Comparison of ENCODE assay signal across 1 cellular context in the genomic region with DNA sequence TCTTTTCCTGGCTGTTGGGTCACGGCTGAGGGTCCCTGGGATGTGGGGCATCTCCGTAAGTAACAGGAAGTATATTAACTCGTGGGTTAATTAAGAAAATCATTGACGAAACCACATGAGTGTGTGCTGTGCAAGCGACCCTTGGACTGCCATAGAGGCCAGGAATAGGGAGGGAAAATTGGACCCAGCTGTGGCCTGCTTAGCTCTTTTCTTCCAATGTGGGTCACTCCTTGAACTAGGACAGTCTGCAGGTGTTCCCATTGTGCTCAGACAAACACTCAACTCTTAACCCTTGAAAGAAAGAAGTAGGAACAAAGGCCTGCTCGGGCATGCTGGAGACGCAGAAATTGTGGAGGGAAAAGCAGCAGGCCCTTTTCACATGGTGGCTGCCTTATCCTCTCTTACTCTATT.
TF ChIP-seq lines count a peak whose summit lies in the region.

No MANE protein-coding gene starts in this region.

TF ChIP-seq in HepG2, 621 proteins besides CTCF, POLR2A, EP300 and RAD21 (continued from another document and continues in another):
- TF ChIP-seq, protein P1, sequence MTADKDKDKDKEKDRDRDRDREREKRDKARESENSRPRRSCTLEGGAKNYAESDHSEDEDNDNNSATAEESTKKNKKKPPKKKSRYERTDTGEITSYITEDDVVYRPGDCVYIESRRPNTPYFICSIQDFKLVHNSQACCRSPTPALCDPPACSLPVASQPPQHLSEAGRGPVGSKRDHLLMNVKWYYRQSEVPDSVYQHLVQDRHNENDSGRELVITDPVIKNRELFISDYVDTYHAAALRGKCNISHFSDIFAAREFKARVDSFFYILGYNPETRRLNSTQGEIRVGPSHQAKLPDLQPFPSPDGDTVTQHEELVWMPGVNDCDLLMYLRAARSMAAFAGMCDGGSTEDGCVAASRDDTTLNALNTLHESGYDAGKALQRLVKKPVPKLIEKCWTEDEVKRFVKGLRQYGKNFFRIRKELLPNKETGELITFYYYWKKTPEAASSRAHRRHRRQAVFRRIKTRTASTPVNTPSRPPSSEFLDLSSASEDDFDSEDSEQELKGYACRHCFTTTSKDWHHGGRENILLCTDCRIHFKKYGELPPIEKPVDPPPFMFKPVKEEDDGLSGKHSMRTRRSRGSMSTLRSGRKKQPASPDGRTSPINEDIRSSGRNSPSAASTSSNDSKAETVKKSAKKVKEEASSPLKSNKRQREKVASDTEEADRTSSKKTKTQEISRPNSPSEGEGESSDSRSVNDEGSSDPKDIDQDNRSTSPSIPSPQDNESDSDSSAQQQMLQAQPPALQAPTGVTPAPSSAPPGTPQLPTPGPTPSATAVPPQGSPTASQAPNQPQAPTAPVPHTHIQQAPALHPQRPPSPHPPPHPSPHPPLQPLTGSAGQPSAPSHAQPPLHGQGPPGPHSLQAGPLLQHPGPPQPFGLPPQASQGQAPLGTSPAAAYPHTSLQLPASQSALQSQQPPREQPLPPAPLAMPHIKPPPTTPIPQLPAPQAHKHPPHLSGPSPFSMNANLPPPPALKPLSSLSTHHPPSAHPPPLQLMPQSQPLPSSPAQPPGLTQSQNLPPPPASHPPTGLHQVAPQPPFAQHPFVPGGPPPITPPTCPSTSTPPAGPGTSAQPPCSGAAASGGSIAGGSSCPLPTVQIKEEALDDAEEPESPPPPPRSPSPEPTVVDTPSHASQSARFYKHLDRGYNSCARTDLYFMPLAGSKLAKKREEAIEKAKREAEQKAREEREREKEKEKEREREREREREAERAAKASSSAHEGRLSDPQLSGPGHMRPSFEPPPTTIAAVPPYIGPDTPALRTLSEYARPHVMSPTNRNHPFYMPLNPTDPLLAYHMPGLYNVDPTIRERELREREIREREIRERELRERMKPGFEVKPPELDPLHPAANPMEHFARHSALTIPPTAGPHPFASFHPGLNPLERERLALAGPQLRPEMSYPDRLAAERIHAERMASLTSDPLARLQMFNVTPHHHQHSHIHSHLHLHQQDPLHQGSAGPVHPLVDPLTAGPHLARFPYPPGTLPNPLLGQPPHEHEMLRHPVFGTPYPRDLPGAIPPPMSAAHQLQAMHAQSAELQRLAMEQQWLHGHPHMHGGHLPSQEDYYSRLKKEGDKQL (CRISPR knock-in tag; IDR thresholded peaks at IDR 0.05; ENCODE audit: low read depth): no peak
- TF ChIP-seq, protein P2, sequence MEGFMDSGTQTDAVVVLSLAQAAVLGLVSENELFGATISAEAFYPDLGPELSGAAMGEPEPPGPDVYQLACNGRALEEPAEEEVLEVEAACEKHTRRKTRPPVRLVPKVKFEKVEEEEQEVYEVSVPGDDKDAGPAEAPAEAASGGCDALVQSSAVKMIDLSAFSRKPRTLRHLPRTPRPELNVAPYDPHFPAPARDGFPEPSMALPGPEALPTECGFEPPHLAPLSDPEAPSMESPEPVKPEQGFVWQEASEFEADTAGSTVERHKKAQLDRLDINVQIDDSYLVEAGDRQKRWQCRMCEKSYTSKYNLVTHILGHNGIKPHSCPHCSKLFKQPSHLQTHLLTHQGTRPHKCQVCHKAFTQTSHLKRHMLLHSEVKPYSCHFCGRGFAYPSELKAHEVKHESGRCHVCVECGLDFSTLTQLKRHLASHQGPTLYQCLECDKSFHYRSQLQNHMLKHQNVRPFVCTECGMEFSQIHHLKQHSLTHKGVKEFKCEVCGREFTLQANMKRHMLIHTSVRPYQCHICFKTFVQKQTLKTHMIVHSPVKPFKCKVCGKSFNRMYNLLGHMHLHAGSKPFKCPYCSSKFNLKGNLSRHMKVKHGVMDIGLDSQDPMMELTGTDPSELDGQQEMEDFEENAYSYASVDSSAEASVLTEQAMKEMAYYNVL (CRISPR knock-in tag; IDR thresholded peaks at IDR 0.05; ENCODE audit: borderline replicate concordance): no peak
- TF ChIP-seq NRL (CRISPR knock-in tag; IDR thresholded peaks at IDR 0.05; ENCODE audit: borderline replicate concordance) (no peak), MEIS1 (CRISPR knock-in tag; IDR thresholded peaks at IDR 0.05; ENCODE audit: borderline replicate concordance) (no peak), ZKSCAN8 (CRISPR knock-in tag; IDR thresholded peaks at IDR 0.05; ENCODE audit: borderline replicate concordance) (no peak), ZSCAN12 (CRISPR knock-in tag; IDR thresholded peaks at IDR 0.05) (no peak), SAP130 (CRISPR knock-in tag; IDR thresholded peaks at IDR 0.05; ENCODE audit: low read depth) (no peak), ZNF605 (CRISPR knock-in tag; IDR thresholded peaks at IDR 0.05) (0 out of 2 replicates have a peak, but pooled peaks have one; percentile 42), ATF7 (IDR thresholded peaks at IDR 0.05) (no peak), ATF7 (CRISPR knock-in tag; IDR thresholded peaks at IDR 0.05) (no peak), HHEX (CRISPR knock-in tag; IDR thresholded peaks at IDR 0.05) (no peak), ZC3H13 (CRISPR knock-in tag; IDR thresholded peaks at IDR 0.05) (no peak), SYNCRIP (IDR thresholded peaks at IDR 0.05; ENCODE audit: insufficient read depth, low read depth, low read length) (no peak), ZNF644 (CRISPR knock-in tag; IDR thresholded peaks at IDR 0.05; ENCODE audit: low read depth) (no peak), RNF2 (conservative IDR thresholded peaks at IDR 0.05; ENCODE audit: low read depth) (no peak), ARID2 (CRISPR knock-in tag; IDR thresholded peaks at IDR 0.05; ENCODE audit: borderline replicate concordance) (no peak), ZNF180 (CRISPR knock-in tag; IDR thresholded peaks at IDR 0.05; ENCODE audit: borderline replicate concordance, low read depth) (no peak), CREM (IDR thresholded peaks at IDR 0.05) (peak; percentile 25; the same call in 1 of the 2 replicates), CREM (CRISPR knock-in tag; IDR thresholded peaks at IDR 0.05) (no peak), MIXL1 (CRISPR knock-in tag; IDR thresholded peaks at IDR 0.05) (peak; percentile 87), ZNF441 (CRISPR knock-in tag; IDR thresholded peaks at IDR 0.05; ENCODE audit: borderline replicate concordance) (no peak), ZNF569 (CRISPR knock-in tag; IDR thresholded peaks at IDR 0.05; ENCODE audit: borderline replicate concordance) (no peak), ZSCAN29 (CRISPR knock-in tag; conservative IDR thresholded peaks at IDR 0.05) (no peak), ZNF317 (CRISPR knock-in tag; IDR thresholded peaks at IDR 0.05) (0 out of 2 replicates have a peak, but pooled peaks have one; percentile 39), ARNT (IDR thresholded peaks at IDR 0.05) (no peak), ZNF205 (CRISPR knock-in tag; IDR thresholded peaks at IDR 0.05) (no peak), ZNF564 (CRISPR knock-in tag; IDR thresholded peaks at IDR 0.05) (no peak), TOPORS (CRISPR knock-in tag; IDR thresholded peaks at IDR 0.05) (no peak), MIER3 (CRISPR knock-in tag; IDR thresholded peaks at IDR 0.05; ENCODE audit: borderline replicate concordance) (no peak), ZNF484 (CRISPR knock-in tag; IDR thresholded peaks at IDR 0.05; ENCODE audit: borderline replicate concordance, low read depth) (no peak), ETV5 (CRISPR knock-in tag; IDR thresholded peaks at IDR 0.05; ENCODE audit: borderline replicate concordance) (peak; percentile 31; the same call in 1 of the 2 replicates), ZNF839 (CRISPR knock-in tag; IDR thresholded peaks at IDR 0.05; ENCODE audit: borderline replicate concordance) (no peak), SMARCE1 (IDR thresholded peaks at IDR 0.05; ENCODE audit: borderline replicate concordance) (no peak), ZNF235 (CRISPR knock-in tag; IDR thresholded peaks at IDR 0.05; ENCODE audit: borderline replicate concordance) (no peak), ZNF382 (CRISPR knock-in tag; IDR thresholded peaks at IDR 0.05; ENCODE audit: borderline replicate concordance) (no peak)
- TF ChIP-seq, protein P3, sequence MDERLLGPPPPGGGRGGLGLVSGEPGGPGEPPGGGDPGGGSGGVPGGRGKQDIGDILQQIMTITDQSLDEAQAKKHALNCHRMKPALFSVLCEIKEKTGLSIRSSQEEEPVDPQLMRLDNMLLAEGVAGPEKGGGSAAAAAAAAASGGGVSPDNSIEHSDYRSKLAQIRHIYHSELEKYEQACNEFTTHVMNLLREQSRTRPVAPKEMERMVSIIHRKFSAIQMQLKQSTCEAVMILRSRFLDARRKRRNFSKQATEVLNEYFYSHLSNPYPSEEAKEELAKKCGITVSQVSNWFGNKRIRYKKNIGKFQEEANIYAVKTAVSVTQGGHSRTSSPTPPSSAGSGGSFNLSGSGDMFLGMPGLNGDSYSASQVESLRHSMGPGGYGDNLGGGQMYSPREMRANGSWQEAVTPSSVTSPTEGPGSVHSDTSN (CRISPR knock-in tag; IDR thresholded peaks at IDR 0.05): no peak
- TF ChIP-seq, protein P4, sequence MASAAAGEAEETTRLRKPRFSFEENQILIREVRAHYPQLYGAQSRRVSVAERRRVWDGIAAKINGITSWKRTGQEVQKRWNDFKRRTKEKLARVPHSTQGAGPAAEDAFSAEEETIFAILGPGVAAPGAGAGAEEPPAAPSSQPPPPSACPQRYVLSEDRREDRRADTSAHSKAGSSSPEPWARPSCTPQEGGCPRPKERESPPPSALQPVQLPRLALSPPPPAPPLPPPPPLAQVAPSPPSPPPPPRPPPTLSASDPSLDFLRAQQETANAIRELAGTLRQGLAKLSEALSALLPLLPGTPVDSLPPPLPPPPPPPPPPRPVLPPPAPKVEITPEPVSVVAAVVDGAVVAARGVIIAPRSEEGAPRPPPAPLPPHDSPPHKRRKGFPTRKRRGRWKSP (CRISPR knock-in tag; IDR thresholded peaks at IDR 0.05): no peak
- TF ChIP-seq, protein P5, sequence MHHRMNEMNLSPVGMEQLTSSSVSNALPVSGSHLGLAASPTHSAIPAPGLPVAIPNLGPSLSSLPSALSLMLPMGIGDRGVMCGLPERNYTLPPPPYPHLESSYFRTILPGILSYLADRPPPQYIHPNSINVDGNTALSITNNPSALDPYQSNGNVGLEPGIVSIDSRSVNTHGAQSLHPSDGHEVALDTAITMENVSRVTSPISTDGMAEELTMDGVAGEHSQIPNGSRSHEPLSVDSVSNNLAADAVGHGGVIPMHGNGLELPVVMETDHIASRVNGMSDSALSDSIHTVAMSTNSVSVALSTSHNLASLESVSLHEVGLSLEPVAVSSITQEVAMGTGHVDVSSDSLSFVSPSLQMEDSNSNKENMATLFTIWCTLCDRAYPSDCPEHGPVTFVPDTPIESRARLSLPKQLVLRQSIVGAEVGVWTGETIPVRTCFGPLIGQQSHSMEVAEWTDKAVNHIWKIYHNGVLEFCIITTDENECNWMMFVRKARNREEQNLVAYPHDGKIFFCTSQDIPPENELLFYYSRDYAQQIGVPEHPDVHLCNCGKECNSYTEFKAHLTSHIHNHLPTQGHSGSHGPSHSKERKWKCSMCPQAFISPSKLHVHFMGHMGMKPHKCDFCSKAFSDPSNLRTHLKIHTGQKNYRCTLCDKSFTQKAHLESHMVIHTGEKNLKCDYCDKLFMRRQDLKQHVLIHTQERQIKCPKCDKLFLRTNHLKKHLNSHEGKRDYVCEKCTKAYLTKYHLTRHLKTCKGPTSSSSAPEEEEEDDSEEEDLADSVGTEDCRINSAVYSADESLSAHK (CRISPR knock-in tag; IDR thresholded peaks at IDR 0.05; ENCODE audit: borderline replicate concordance): no peak
- TF ChIP-seq, protein P6, sequence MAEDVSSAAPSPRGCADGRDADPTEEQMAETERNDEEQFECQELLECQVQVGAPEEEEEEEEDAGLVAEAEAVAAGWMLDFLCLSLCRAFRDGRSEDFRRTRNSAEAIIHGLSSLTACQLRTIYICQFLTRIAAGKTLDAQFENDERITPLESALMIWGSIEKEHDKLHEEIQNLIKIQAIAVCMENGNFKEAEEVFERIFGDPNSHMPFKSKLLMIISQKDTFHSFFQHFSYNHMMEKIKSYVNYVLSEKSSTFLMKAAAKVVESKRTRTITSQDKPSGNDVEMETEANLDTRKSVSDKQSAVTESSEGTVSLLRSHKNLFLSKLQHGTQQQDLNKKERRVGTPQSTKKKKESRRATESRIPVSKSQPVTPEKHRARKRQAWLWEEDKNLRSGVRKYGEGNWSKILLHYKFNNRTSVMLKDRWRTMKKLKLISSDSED (CRISPR knock-in tag; IDR thresholded peaks at IDR 0.05): no peak
- TF ChIP-seq, protein P7, sequence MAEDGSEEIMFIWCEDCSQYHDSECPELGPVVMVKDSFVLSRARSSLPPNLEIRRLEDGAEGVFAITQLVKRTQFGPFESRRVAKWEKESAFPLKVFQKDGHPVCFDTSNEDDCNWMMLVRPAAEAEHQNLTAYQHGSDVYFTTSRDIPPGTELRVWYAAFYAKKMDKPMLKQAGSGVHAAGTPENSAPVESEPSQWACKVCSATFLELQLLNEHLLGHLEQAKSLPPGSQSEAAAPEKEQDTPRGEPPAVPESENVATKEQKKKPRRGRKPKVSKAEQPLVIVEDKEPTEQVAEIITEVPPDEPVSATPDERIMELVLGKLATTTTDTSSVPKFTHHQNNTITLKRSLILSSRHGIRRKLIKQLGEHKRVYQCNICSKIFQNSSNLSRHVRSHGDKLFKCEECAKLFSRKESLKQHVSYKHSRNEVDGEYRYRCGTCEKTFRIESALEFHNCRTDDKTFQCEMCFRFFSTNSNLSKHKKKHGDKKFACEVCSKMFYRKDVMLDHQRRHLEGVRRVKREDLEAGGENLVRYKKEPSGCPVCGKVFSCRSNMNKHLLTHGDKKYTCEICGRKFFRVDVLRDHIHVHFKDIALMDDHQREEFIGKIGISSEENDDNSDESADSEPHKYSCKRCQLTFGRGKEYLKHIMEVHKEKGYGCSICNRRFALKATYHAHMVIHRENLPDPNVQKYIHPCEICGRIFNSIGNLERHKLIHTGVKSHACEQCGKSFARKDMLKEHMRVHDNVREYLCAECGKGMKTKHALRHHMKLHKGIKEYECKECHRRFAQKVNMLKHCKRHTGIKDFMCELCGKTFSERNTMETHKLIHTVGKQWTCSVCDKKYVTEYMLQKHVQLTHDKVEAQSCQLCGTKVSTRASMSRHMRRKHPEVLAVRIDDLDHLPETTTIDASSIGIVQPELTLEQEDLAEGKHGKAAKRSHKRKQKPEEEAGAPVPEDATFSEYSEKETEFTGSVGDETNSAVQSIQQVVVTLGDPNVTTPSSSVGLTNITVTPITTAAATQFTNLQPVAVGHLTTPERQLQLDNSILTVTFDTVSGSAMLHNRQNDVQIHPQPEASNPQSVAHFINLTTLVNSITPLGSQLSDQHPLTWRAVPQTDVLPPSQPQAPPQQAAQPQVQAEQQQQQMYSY (CRISPR knock-in tag; IDR thresholded peaks at IDR 0.05): no peak
- TF ChIP-seq, protein P8, sequence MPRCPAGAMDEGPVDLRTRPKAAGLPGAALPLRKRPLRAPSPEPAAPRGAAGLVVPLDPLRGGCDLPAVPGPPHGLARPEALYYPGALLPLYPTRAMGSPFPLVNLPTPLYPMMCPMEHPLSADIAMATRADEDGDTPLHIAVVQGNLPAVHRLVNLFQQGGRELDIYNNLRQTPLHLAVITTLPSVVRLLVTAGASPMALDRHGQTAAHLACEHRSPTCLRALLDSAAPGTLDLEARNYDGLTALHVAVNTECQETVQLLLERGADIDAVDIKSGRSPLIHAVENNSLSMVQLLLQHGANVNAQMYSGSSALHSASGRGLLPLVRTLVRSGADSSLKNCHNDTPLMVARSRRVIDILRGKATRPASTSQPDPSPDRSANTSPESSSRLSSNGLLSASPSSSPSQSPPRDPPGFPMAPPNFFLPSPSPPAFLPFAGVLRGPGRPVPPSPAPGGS (CRISPR knock-in tag; IDR thresholded peaks at IDR 0.05): no peak
- TF ChIP-seq, protein P9, sequence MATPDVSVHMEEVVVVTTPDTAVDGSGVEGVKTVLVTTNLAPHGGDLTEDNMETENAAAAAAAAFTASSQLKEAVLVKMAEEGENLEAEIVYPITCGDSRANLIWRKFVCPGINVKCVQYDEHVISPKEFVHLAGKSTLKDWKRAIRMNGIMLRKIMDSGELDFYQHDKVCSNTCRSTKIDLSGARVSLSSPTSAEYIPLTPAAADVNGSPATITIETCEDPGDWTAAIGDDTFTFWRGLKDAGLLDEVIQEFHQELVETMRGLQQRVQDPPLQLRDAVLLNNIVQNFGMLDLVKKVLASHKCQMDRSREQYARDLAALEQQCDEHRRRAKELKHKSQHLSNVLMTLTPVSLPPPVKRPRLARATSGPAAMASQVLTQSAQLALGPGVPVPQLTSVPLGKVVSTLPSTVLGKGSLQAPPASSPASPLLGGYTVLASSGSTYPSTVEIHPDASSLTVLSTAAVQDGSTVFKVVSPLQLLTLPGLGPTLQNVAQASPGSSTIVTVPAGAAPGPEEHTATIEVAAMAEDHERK (CRISPR knock-in tag; IDR thresholded peaks at IDR 0.05; ENCODE audit: low read depth): no peak
